In the genomic region with DNA sequence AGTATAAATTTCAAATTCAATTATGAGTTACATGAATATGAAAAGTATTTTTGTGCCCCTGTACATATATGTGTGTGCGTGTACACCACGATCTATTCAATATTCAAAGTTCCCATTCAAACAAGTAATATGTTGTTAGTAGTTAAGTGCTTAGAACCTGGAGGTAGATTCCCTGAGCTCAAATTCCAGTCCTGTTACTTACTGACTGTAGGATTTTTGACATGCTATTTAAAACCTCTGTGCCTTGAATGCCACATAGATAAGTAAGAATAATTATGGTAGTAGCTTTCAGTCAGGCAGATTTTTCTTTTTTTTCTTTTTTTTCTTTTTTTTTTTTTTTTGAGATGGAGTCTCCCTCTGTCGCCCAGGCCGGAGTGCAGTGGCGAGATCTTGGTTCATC, we compare ENCODE assay signal across 26 cellular contexts.
"Had no signal": no experiment of that assay in that cellular context is flagged by ENCODE, and none has a peak within 500 bp of the region (broad histone marks: within the 10 kb centered on the region; RNA-seq: fewer than 3 reads in every experiment).

No MANE protein-coding gene starts in this region.

- H3K27me3 Mint-ChIP-seq: dendritic cell treated with granulocyte-macrophage colony-stimulating factor and Interleukin-4, amounts not matched to agents 40 ng/mL and 50 ng/mL, for 4 days had no signal

- H3K27ac Mint-ChIP-seq: dendritic cell treated with granulocyte-macrophage colony-stimulating factor and Interleukin-4, amounts not matched to agents 40 ng/mL and 50 ng/mL, for 4 days; effector memory CD8-positive, alpha-beta T cell; endodermal cell; mesothelial cell of epicardium had no signal

- H3K36me3 Mint-ChIP-seq: mesothelial cell of epicardium had no signal

- H3K27me3 ChIP-seq: colonic mucosa, esophagus squamous epithelium, gastrocnemius medialis, heart right ventricle had no signal

- H3K4me3 Mint-ChIP-seq: dendritic cell treated with granulocyte-macrophage colony-stimulating factor and Interleukin-4, amounts not matched to agents 40 ng/mL and 50 ng/mL, for 4 days; effector memory CD8-positive, alpha-beta T cell; endodermal cell; mesothelial cell of epicardium had no signal

- H3K9me3 ChIP-seq: colonic mucosa, esophagus squamous epithelium, gastrocnemius medialis, heart right ventricle, left ventricle myocardium inferior, lower lobe of right lung, mucosa of descending colon had no signal

- H3K9me3 Mint-ChIP-seq: dendritic cell treated with granulocyte-macrophage colony-stimulating factor and Interleukin-4, amounts not matched to agents 40 ng/mL and 50 ng/mL, for 4 days; effector memory CD8-positive, alpha-beta T cell; endodermal cell; mesothelial cell of epicardium had no signal

- H3K4me3 ChIP-seq: colonic mucosa, esophagus squamous epithelium, gastrocnemius medialis, heart right ventricle, left ventricle myocardium inferior, lower lobe of right lung, mucosa of descending colon had no signal

- H3K36me3 ChIP-seq: colonic mucosa, esophagus squamous epithelium, gastrocnemius medialis, heart right ventricle, left ventricle myocardium inferior, lower lobe of right lung had no signal

- FAIRE-seq: endometrium, islet of Langerhans, keratinocyte had no signal

- DNase-seq: colonic mucosa; cortex of kidney; effector CD8-positive, alpha-beta T cell; effector memory CD8-positive, alpha-beta T cell; endodermal cell; erythroblast; esophagus squamous epithelium; foreskin fibroblast; foreskin melanocyte; gastrocnemius medialis; glutamatergic neuron; head of caudate nucleus; heart right ventricle; hippocampal formation; left cardiac atrium; left ventricle myocardium inferior; lower lobe of right lung; mucosa of descending colon had no signal

- H3K27ac ChIP-seq: colonic mucosa, epithelial cell of prostate, esophagus squamous epithelium, gastrocnemius medialis, heart right ventricle, left ventricle myocardium inferior, lower lobe of right lung had no signal

- H3K4me1 ChIP-seq: colonic mucosa, esophagus squamous epithelium, lower lobe of right lung had no signal

- ATAC-seq: effector memory CD8-positive, alpha-beta T cell; esophagus mucosa; gastrocnemius medialis; heart right ventricle; left cardiac atrium; left lobe of liver; lower lobe of right lung; mucosa of descending colon had no signal
